18 cellular contexts compared by ENCODE assay signal in genomic region chr6:308307-308706, GRCh38.
"Had no signal": no experiment of that assay in that cellular context is flagged by ENCODE, and none has a peak within 500 bp of the region (broad histone marks: within the 10 kb centered on the region; RNA-seq: fewer than 3 reads in every experiment).

No MANE protein-coding gene starts in this region.

- H3K27ac Mint-ChIP-seq: mesothelial cell of epicardium; natural killer cell treated with Interleukin-12 subunit alpha and Interleukin-12 subunit beta and Interleukin-15 and Interleukin-18, amount 100 ng/mL, for 72 hours; neural progenitor cell; progenitor cell of endocrine pancreas had no signal

- H3K9ac ChIP-seq: neural progenitor cell had no signal

- H3K27me3 Mint-ChIP-seq: natural killer cell treated with Interleukin-12 subunit alpha and Interleukin-12 subunit beta and Interleukin-15 and Interleukin-18, amount 100 ng/mL, for 72 hours; progenitor cell of endocrine pancreas had no signal

- ATAC-seq: esophagus mucosa; natural killer cell treated with Interleukin-12 subunit alpha and Interleukin-12 subunit beta and Interleukin-15 and Interleukin-18, amount 100 ng/mL, for 72 hours had no signal

- H3K4me3 ChIP-seq: colonic mucosa, heart left ventricle, neural progenitor cell, ovary, smooth muscle cell, uterus had no signal

- H3K27me3 ChIP-seq: colonic mucosa, heart left ventricle, neural progenitor cell, ovary, uterus had no signal

- H2AFZ ChIP-seq: neural progenitor cell had no signal

- H3K9me3 ChIP-seq: colonic mucosa, heart left ventricle, ovary, uterus had no signal

- H3K4me3 Mint-ChIP-seq: mesothelial cell of epicardium; natural killer cell treated with Interleukin-12 subunit alpha and Interleukin-12 subunit beta and Interleukin-15 and Interleukin-18, amount 100 ng/mL, for 72 hours; neural progenitor cell had no signal

- H3K36me3 ChIP-seq: colonic mucosa, neural progenitor cell, ovary, uterus had no signal

- H3K4me2 ChIP-seq: neural progenitor cell, smooth muscle cell had no signal

- H3K27ac ChIP-seq: colonic mucosa, neural progenitor cell, ovary, uterus had no signal

- H3K9me3 Mint-ChIP-seq: natural killer cell treated with Interleukin-12 subunit alpha and Interleukin-12 subunit beta and Interleukin-15 and Interleukin-18, amount 100 ng/mL, for 72 hours had no signal

- H3K36me3 Mint-ChIP-seq: natural killer cell treated with Interleukin-12 subunit alpha and Interleukin-12 subunit beta and Interleukin-15 and Interleukin-18, amount 100 ng/mL, for 72 hours had no signal

- H3K4me1 ChIP-seq: neural progenitor cell, uterus had no signal

- DNase-seq: colonic mucosa; effector CD4-positive, alpha-beta T cell; heart left ventricle; hippocampal formation; kidney glomerular epithelial cell; nucleus accumbens; ovary; right cardiac atrium; stimulated activated CD4-positive, alpha-beta T cell treated with anti-CD3 and anti-CD28 coated beads, Interleukin-2, amount 100 ng/mL, for 48 hours; stimulated activated naive CD4-positive, alpha-beta T cell treated with Interleukin-2 at 50 U/mL for 16 hours; trophoblast cell; uterus had no signal

- H3K4me1 Mint-ChIP-seq: mesothelial cell of epicardium, neural progenitor cell had no signal
